ENCODE assay signal across 1 cellular context in the genomic region with DNA sequence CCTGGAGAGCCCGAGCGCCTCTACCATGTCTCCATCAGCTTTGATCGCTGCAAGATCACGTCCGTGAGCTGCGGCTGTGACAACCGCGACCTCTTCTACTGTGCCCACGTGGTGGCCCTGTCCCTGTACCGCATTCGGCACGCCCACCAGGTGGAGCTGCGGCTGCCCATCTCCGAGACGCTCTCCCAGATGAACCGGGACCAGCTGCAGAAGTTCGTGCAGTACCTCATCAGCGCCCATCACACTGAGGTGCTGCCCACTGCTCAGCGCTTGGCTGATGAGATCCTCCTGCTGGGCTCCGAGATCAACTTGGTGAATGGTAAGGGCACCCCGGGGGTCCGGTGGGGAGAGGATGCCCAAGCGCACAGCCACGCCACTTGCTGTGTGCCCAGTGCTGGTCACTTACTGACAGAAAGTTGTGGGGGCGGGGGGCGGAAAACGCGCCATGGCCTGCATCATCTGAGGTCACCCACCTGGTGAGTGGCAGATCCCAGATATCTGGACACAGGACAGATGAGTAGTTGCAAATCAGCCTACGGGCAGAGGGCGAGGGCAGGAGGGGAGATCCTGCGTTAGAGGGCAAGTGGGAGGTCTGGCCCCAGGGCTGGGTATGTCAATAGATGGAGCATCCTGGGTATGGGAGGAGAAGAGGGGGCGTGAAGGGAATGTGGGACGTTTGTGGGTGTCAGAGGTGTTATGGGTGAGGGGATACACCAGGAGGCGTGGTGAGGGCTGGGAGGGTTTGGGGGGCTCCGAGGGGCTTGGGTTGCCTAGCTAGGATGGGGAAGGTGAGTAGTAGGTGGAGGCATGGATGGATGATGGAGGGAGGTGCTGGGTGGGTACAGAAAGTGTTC.
TF ChIP-seq lines count a peak whose summit lies in the region.

No MANE protein-coding gene starts in this region.

TF ChIP-seq in K562, 482 proteins besides CTCF, POLR2A, EP300 and RAD21:
- peak; percentile 72; the same call in 1 of the 2 replicates for TF ChIP-seq ZNF12 (CRISPR knock-in tag; IDR thresholded peaks at IDR 0.05)
- 0 out of 2 replicates have a peak, but pooled peaks have one; percentile 19 for TF ChIP-seq MYC (IDR thresholded peaks at IDR 0.05; ENCODE audit: low read depth, low read length)
- no peak for TF ChIP-seq MYC (CRISPR knock-in tag; IDR thresholded peaks at IDR 0.05; ENCODE audit: borderline replicate concordance, low read depth)
- TF ChIP-seq, protein P1, sequence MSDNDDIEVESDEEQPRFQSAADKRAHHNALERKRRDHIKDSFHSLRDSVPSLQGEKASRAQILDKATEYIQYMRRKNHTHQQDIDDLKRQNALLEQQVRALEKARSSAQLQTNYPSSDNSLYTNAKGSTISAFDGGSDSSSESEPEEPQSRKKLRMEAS (CRISPR knock-in tag; IDR thresholded peaks at IDR 0.05): 0 out of 2 replicates have a peak, but pooled peaks have one; percentile 38
- no peak for TF ChIP-seq FOXJ3 (CRISPR knock-in tag; IDR thresholded peaks at IDR 0.05)
- TF ChIP-seq, protein P2, sequence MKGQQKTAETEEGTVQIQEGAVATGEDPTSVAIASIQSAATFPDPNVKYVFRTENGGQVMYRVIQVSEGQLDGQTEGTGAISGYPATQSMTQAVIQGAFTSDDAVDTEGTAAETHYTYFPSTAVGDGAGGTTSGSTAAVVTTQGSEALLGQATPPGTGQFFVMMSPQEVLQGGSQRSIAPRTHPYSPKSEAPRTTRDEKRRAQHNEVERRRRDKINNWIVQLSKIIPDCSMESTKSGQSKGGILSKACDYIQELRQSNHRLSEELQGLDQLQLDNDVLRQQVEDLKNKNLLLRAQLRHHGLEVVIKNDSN (CRISPR knock-in tag; IDR thresholded peaks at IDR 0.05): peak; percentile 69
- TF ChIP-seq, protein P3, sequence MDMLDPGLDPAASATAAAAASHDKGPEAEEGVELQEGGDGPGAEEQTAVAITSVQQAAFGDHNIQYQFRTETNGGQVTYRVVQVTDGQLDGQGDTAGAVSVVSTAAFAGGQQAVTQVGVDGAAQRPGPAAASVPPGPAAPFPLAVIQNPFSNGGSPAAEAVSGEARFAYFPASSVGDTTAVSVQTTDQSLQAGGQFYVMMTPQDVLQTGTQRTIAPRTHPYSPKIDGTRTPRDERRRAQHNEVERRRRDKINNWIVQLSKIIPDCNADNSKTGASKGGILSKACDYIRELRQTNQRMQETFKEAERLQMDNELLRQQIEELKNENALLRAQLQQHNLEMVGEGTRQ (CRISPR knock-in tag; IDR thresholded peaks at IDR 0.05): peak; percentile 57
- no peak for TF ChIP-seq ZNF668 (CRISPR knock-in tag; IDR thresholded peaks at IDR 0.05)
- TF ChIP-seq, protein P4, sequence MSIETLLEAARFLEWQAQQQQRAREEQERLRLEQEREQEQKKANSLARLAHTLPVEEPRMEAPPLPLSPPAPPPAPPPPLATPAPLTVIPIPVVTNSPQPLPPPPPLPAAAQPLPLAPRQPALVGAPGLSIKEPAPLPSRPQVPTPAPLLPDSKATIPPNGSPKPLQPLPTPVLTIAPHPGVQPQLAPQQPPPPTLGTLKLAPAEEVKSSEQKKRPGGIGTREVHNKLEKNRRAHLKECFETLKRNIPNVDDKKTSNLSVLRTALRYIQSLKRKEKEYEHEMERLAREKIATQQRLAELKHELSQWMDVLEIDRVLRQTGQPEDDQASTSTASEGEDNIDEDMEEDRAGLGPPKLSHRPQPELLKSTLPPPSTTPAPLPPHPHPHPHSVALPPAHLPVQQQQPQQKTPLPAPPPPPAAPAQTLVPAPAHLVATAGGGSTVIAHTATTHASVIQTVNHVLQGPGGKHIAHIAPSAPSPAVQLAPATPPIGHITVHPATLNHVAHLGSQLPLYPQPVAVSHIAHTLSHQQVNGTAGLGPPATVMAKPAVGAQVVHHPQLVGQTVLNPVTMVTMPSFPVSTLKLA (conservative IDR thresholded peaks at IDR 0.05): 0 out of 4 replicates have a peak, but pooled peaks of 1 of the 2 experiments have one; percentile 27
- peak; percentile 98 for TF ChIP-seq ZBTB33 (CRISPR knock-in tag; IDR thresholded peaks at IDR 0.05)
